ENCODE assay signal across 13 cellular contexts in genomic region chrX:139881572-139881971, GRCh38. TPM values are rescaled to one million over a fixed set of nuclear protein-coding genes. Genes with fewer than 3 reads are reported as not detected.
DNase-seq lines count a peak whose midpoint lies in the region; ATAC-seq, FAIRE-seq and TF ChIP-seq lines count a peak whose summit lies in the region.
"Had no signal": no experiment of that assay in that cellular context is flagged by ENCODE, and none has a peak within 500 bp of the region (broad histone marks: within the 10 kb centered on the region; RNA-seq: fewer than 3 reads in every experiment).

No MANE protein-coding gene starts in this region.

- H3K36me3 ChIP-seq in bronchial epithelial cell (ENCODE audit: control insufficient read depth, insufficient read depth, low read length), result no peaks in the 10 kb centered on the region
- H3K36me3 ChIP-seq in kidney (ENCODE audit: control insufficient read depth in 1 of 2, insufficient read depth in 2 of 2, low read length in 2 of 2), result no peaks in the 10 kb centered on the region

- no peaks in the 10 kb centered on the region for H3K27me3 ChIP-seq in bronchial epithelial cell (ENCODE audit: control insufficient read depth, insufficient read depth, low read length)

- DNase-seq in AG09309 (ENCODE audit: low read depth) (peak; percentile 47), HPDE6-E6E7 (ENCODE audit: extremely low spot score) (peak; percentile 17), bronchial epithelial cell (ENCODE audit: low read depth) (peak; percentile 43), kidney (no peak), SIG-M5 (lab: John Stamatoyannopoulos, UW) (no peak)
- no peak for DNase-seq in effector CD4-positive, alpha-beta T cell
- DNase-seq in activated CD4-positive, alpha-beta T cell treated with anti-CD3 and anti-CD28 coated beads for 1 hour, result no peak
- DNase-seq: effector memory CD8-positive, alpha-beta T cell; NCI-H187 treated with DMSO at 0.1 percent for 48 hours; posterior cingulate gyrus had no signal

- TF ChIP-seq CTCF in AG09309 (IDR thresholded peaks at IDR 0.05; ENCODE audit: control insufficient read depth, insufficient read depth, low read depth, low read length, missing control alignments) (no peak), bronchial epithelial cell (IDR thresholded peaks at IDR 0.05; ENCODE audit: insufficient read depth, low read length, severe bottlenecking) (no peak), kidney (IDR thresholded peaks at IDR 0.05; ENCODE audit: borderline replicate concordance, extremely low read depth, insufficient read depth) (no peak)

- FAIRE-seq in bronchial epithelial cell (lab: Jason Lieb, UNC) (no peak), kidney (lab: Jason Lieb, UNC) (peak; percentile 61)

- no peak for ATAC-seq in GM21381 (IDR thresholded peaks at IDR 0.05; ENCODE audit: unreplicated experiment)
- ATAC-seq: effector memory CD8-positive, alpha-beta T cell; WTC11 had no signal

- H3K4me1 ChIP-seq in kidney (ENCODE audit: control insufficient read depth in 1 of 2, insufficient read depth in 1 of 2, low read depth in 1 of 2, low read length in 2 of 2), result peaks cover 3 to 5% of the 10 kb centered on the region in 2 donors

- intact Hi-C loops in kidney (cut with DNase I), result no loop called here

- H3K4me3 ChIP-seq in AG09309 (ENCODE audit: control insufficient read depth, low read depth, low read length) (no peak overlapping the region), bronchial epithelial cell (ENCODE audit: low read depth, low read length) (no peak overlapping the region), kidney (ENCODE audit: low read length in 2 of 2) (no peak overlapping the region)

- peak overlapping the region in 1 of 2 donors; percentile 22 for H3K27ac ChIP-seq in kidney (ENCODE audit: low read depth in 2 of 2, low read length in 2 of 2)
- H3K27ac ChIP-seq: C4-2B had no signal

- H3K9ac ChIP-seq in kidney (ENCODE audit: low read length in 2 of 2), result no peak overlapping the region

- H3K9me3 ChIP-seq in kidney (ENCODE audit: control insufficient read depth in 1 of 2, low read length in 2 of 2), result no peaks in the 10 kb centered on the region

RNA-seq across cellular contexts. Expression of gene ATP11C, which starts 51.3 kb away (rescaled TPM):
- 10.0 and 11.3 TPM in 2 replicates for total RNA-seq in bronchial epithelial cell
- total RNA-seq in kidney, result 23.9 TPM
- polyA plus RNA-seq in kidney (ENCODE audit: insufficient read depth, low read depth, low replicate concordance), result 10.1 TPM

Comparison
In these comparisons a context has a peak if more than half of its experiments do, and no peak if none do; other contexts are left out.
1. DNase-seq: peak in AG09309 (single experiment), HPDE6-E6E7 (single experiment) and bronchial epithelial cell (single experiment); none in kidney (single experiment), effector CD4-positive, alpha-beta T cell (single experiment), activated CD4-positive, alpha-beta T cell treated with anti-CD3 and anti-CD28 coated beads for 1 hour (single experiment) and SIG-M5 (single experiment).